Comparison of ENCODE assay signal across 8 cellular contexts in the genomic region with DNA sequence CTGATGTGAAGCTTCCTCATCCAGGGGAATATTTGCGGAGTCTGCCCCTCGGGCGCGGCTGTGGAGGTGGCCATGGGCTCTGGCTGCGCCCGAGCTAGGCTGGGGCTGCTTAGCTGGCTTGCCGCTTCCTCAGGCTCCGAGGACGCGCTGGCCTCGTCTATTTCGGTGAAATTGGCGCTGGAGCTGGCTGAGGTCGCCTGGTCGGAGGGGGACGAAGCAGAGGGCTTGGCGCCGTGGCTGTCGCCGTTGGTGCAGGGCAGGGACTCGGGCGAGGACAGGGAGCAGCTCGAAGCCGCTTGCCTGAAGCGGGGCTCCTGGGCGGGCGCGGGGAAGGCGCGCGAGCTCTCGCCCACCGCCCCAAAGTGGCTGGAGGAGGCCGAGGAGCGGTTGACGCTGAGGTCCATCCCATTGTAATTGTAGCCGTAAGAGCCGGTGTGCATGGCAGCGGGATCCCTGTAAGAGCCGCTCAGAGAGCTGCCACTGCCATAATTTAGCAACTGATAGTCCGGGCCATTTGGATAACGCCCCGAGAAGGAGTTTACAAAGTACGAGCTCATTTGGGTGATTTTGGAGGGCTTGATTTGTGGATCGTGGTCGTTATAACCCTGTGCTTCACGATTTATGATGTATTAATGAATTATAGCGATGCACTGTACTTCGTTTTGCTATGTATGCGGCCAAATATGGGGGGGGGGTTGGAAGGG. TPM values are rescaled to one million over a fixed set of nuclear protein-coding genes. Genes with fewer than 3 reads are reported as not detected.
DNase-seq lines count a peak whose midpoint lies in the region; ATAC-seq, FAIRE-seq and TF ChIP-seq lines count a peak whose summit lies in the region.

A gene (minus strand): TSS at position 654 of the 704 bp plus-strand sequence. CDS start 97 bp downstream, at position 557.

- peaks cover 47 to 91% of the 10 kb centered on the region in 2 experiments for H3K27me3 ChIP-seq in HepG2 (ENCODE audit: control insufficient read depth in 1 of 2, insufficient read depth in 2 of 2, low read length in 2 of 2)

- H3K9ac ChIP-seq in HepG2 (ENCODE audit: insufficient read depth, low read depth, low read length), result no peak within 1 kb of the TSS

- intact Hi-C loops in HepG2 (cut with micrococcal nuclease; ENCODE audit: unreplicated experiment), result no loop called here

- ATAC-seq in A549 (no peak), HepG2 (no peak), HG03025 (IDR thresholded peaks at IDR 0.05; ENCODE audit: low FRiP score, unreplicated experiment) (no peak)
- ATAC-seq in activated naive CD4-positive, alpha-beta T cell treated with anti-CD3 and anti-CD28 coated beads, Interleukin-2, amount 50 U/mL, for 72 hours, result peak; percentile 32 to 42

- no peaks in the 10 kb centered on the region for H3K9me3 Mint-ChIP-seq in activated naive CD4-positive, alpha-beta T cell treated with anti-CD3 and anti-CD28 coated beads, Interleukin-2, amount 50 U/mL, for 72 hours

- CTCF ChIA-PET in A549 (lab: Yijun Ruan, JAX), result interaction anchor here (0.6 to 5.9 kb wide), 50 partner anchors 16 to 568 kb away, joined by 3 to 64 read pairs (median 4); no protein-coding TSS in a partner anchor
- CTCF ChIA-PET in HepG2 (lab: Yijun Ruan, JAX; ENCODE audit: low intra/inter-chr PET ratio, low total read pairs), result interaction anchor here (1.4 to 1.9 kb wide), 3 partner anchors 258 to 440 kb away, joined by 4 to 7 read pairs (median 5); no protein-coding TSS in a partner anchor

- no peak for TF ChIP-seq EP300 in A549 (IDR thresholded peaks at IDR 0.05)
- TF ChIP-seq EP300 in HepG2 (IDR thresholded peaks at IDR 0.05; ENCODE audit: low read depth in 2 of 2, low read length in 2 of 2), result no peak
- TF ChIP-seq EP300 in HepG2 (CRISPR knock-in tag; IDR thresholded peaks at IDR 0.05; ENCODE audit: borderline replicate concordance), result no peak

- no peaks in the 10 kb centered on the region for H3K36me3 ChIP-seq in HepG2 (replicated peaks in 1 of 2; ENCODE audit: control insufficient read depth in 1 of 2, insufficient read depth in 2 of 2, low read length in 2 of 2)

- peaks cover 0 to 4% of the 10 kb centered on the region in 2 donors for H3K36me3 Mint-ChIP-seq in activated naive CD4-positive, alpha-beta T cell treated with anti-CD3 and anti-CD28 coated beads, Interleukin-2, amount 50 U/mL, for 72 hours

- TF ChIP-seq POLR2A in A549 (IDR thresholded peaks at IDR 0.05; ENCODE audit: low read length) (no peak), HepG2 (IDR thresholded peaks at IDR 0.05; ENCODE audit: insufficient read depth in 1 of 2, low read depth in 2 of 2, low read length in 2 of 2) (no peak)

- no peak for TF ChIP-seq RAD21 in A549 (conservative IDR thresholded peaks at IDR 0.05 in 1 of 2, IDR thresholded peaks at IDR 0.05 in 1 of 2)
- no peak for TF ChIP-seq RAD21 in HepG2 (CRISPR knock-in tag; IDR thresholded peaks at IDR 0.05)

- peak within 1 kb of the TSS; percentile 64 for H3K4me2 ChIP-seq in A549
- H3K4me2 ChIP-seq in HepG2 (ENCODE audit: low read depth, low read length), result peak within 1 kb of the TSS; percentile 41

- 74% methylated on average over 50 of the region's 50 CpGs for WGBS in A549 (ENCODE audit: missing lambda C conversion rate)
- 44% methylated on average over 49 of the region's 50 CpGs for WGBS in HepG2 (ENCODE audit: low lambda C conversion rate)

- H3K4me3 ChIP-seq in A549 (peak within 1 kb of the TSS; percentile 22), HepG2 (replicated peaks in 1 of 3; ENCODE audit: insufficient read depth in 1 of 3, low read depth in 2 of 3, low read length in 3 of 3) (peak within 1 kb of the TSS in 1 of 3 experiments; percentile 9; a peak in 1 of 6 replicates)

- H3K27ac ChIP-seq in A549 (peak within 1 kb of the TSS in 1 of 2 experiments; percentile 60; a peak in 4 of 6 replicates), HepG2 (ENCODE audit: extremely low read length, insufficient read depth, low read length) (no peak within 1 kb of the TSS)

- no TSS peak for BruUV-seq in HepG2 (replicated peaks; lab: Mats Ljungman, UMichigan)

- FAIRE-seq in A549 (lab: Jason Lieb, UNC) (no peak), HepG2 (lab: Jason Lieb, UNC) (no peak)

- no peaks in the 10 kb centered on the region for H3K79me2 ChIP-seq in HepG2 (ENCODE audit: insufficient read depth, low read length)

- H2AFZ ChIP-seq in HepG2 (ENCODE audit: low read length), result no peak within 1 kb of the TSS

- no peak for DNase-seq in A549 (ENCODE audit: low read depth in 1 of 2, low spot score in 1 of 2)
- peak; percentile 58 for DNase-seq in HCEC 1CT
- no peak for DNase-seq in activated naive CD4-positive, alpha-beta T cell treated with anti-CD3 and anti-CD28 coated beads, Interleukin-2, amount 50 U/mL, for 72 hours (ENCODE audit: low spot score in 2 of 2)
- DNase-seq in HepG2 (ENCODE audit: low spot score), result no peak
- DNase-seq in ureter (ENCODE audit: low spot score), result no peak
- no peak for DNase-seq in NCI-H2107 treated with DMSO at 0.1 percent for 48 hours (lab: John Stamatoyannopoulos, UW; ENCODE audit: unreplicated experiment)
- no peak for DNase-seq in midbrain (lab: John Stamatoyannopoulos, UW)

- H3K9me3 ChIP-seq in A549 (no peaks in the 10 kb centered on the region), HepG2 (ENCODE audit: low read length) (no peaks in the 10 kb centered on the region)

- peaks cover 5% of the 10 kb centered on the region for H3K4me1 ChIP-seq in A549
- H3K4me1 ChIP-seq in HepG2 (ENCODE audit: insufficient read depth, low read length), result 0 out of 2 replicates have a peak, but pooled peaks cover 6% of the 10 kb centered on the region

- TF ChIP-seq CTCF in A549 (IDR thresholded peaks at IDR 0.05) (no peak), HepG2 (CRISPR knock-in tag; IDR thresholded peaks at IDR 0.05) (no peak)

- no peak within 1 kb of the TSS for H3K27ac Mint-ChIP-seq in activated naive CD4-positive, alpha-beta T cell treated with anti-CD3 and anti-CD28 coated beads, Interleukin-2, amount 50 U/mL, for 72 hours

- no peaks in the 10 kb centered on the region; the same call in 1 of the 2 replicates for H4K20me1 ChIP-seq in HepG2 (ENCODE audit: insufficient read depth, low read length)

- POLR2A ChIA-PET in A549 (lab: Yijun Ruan, JAX) (interaction anchor here (0.7 kb wide), 1 partner anchor 205 kb away, joined by 4 read pairs; no protein-coding TSS in a partner anchor), HepG2 (lab: Yijun Ruan, JAX) (interaction anchor here (0.6 kb wide), 1 partner anchor 435 kb away, joined by 3 read pairs; no protein-coding TSS in a partner anchor)

- in situ Hi-C loops in HepG2 (cut with HindIII; ENCODE audit: extremely low pct_ligation_motif_present, low pct_unique_long_range_greater_than_20kb), result no loop called here

TF ChIP-seq in A549, 52 proteins besides CTCF, POLR2A, EP300 and RAD21:
- TF ChIP-seq HOXB5 (CRISPR knock-in tag; IDR thresholded peaks at IDR 0.05) (0 out of 2 replicates have a peak, but pooled peaks have one; percentile 15), HDAC2 (IDR thresholded peaks at IDR 0.05) (no peak), JUN (IDR thresholded peaks at IDR 0.05) (0 out of 5 replicates have a peak, but pooled peaks of 1 of the 2 experiments have one; percentile 6), KDM1A (IDR thresholded peaks at IDR 0.05; ENCODE audit: low read depth) (no peak), CHD2 (IDR thresholded peaks at IDR 0.05; ENCODE audit: low read length, partially characterized antibody) (no peak)

TF ChIP-seq in HepG2, 621 proteins besides CTCF, POLR2A, EP300 and RAD21 (continues in another document):
- TF ChIP-seq ZNF775 (CRISPR knock-in tag; IDR thresholded peaks at IDR 0.05; ENCODE audit: borderline replicate concordance), result no peak

RNA-seq across cellular contexts. Expression of the gene that starts here (rescaled TPM):
- polyA plus RNA-seq in A549 (2011; rRNA removed) (2.5 and 2.7 TPM in 2 replicates), A549 (2017; fragmentation: RNase III; extraction: RNeasy Plus Mini Kit Qiagen cat#74134 plus additional on column Dnase treatment) (2.1 to 3.0 TPM (median 2.4 TPM) in 3 replicates), HepG2 (2011; rRNA removed) (not detected in 2 replicates)
- polyA plus RNA-seq in A549 (2012; cell fraction: cytosol; rRNA removed), result 1.9 and 2.5 TPM in 2 replicates
- 21.9 and 24.5 TPM in 2 replicates for polyA plus RNA-seq in A549 (2012; cell fraction: nucleus; rRNA removed)
- 0.39 and 0.74 TPM in 2 replicates for polyA minus RNA-seq in A549 (2011; rRNA and poly(A)+ RNA removed)
- not detected for total RNA-seq in activated naive CD4-positive, alpha-beta T cell treated with anti-CD3 and anti-CD28 coated beads, Interleukin-2, amount 50 U/mL, for 72 hours
- total RNA-seq in HepG2 (2016; rRNA removed; fragmentation: Illumina TruSeq; extraction: Trizol) (not detected in 2 replicates), ureter (30.1 TPM)
- total RNA-seq in HepG2 (2016; cell fraction: cytosol; rRNA removed; fragmentation: Illumina TruSeq; extraction: Trizol; ENCODE audit: low read depth), result not detected in 2 replicates
- not detected in 2 replicates for total RNA-seq in HepG2 (2016; cell fraction: insoluble cytoplasmic fraction; rRNA removed; fragmentation: Illumina TruSeq; extraction: Trizol)
- total RNA-seq in HepG2 (2016; cell fraction: membrane; rRNA removed; fragmentation: Illumina TruSeq; extraction: Trizol), result not detected in 2 replicates
- not detected in 2 replicates for total RNA-seq in HepG2 (2016; cell fraction: nucleus; rRNA removed; fragmentation: Illumina TruSeq; extraction: Trizol)
- polyA plus RNA-seq in HepG2 (2011; cell fraction: cytosol; rRNA removed), result not detected in 2 replicates
- not detected in 2 replicates for polyA plus RNA-seq in HepG2 (2011; cell fraction: nucleus; rRNA removed)
- not detected in 2 replicates for polyA plus RNA-seq in HepG2 (2012)
- not detected in 2 replicates for polyA plus RNA-seq in HepG2 (2016; cell fraction: cytosol; fragmentation: Illumina TruSeq; extraction: Trizol; ENCODE audit: low read depth)
- not detected in 2 replicates for polyA plus RNA-seq in HepG2 (2016; cell fraction: insoluble cytoplasmic fraction; fragmentation: Illumina TruSeq; extraction: Trizol; ENCODE audit: low read depth)
- not detected in 2 replicates for polyA plus RNA-seq in HepG2 (2016; cell fraction: membrane; fragmentation: Illumina TruSeq; extraction: Trizol; ENCODE audit: low read depth)
- polyA plus RNA-seq in HepG2 (2016; cell fraction: nucleus; fragmentation: Illumina TruSeq; extraction: Trizol; ENCODE audit: insufficient read depth, low read depth), result not detected in 2 replicates
- polyA minus RNA-seq in HepG2 (2011; rRNA and poly(A)+ RNA removed; ENCODE audit: low replicate concordance), result 0.49 TPM in 1 of 2 replicates, not detected in the other
- polyA minus RNA-seq in HepG2 (2011; cell fraction: cytosol; rRNA and poly(A)+ RNA removed), result not detected in 2 replicates
- not detected in 2 replicates for polyA minus RNA-seq in HepG2 (2011; cell fraction: nucleus; rRNA and poly(A)+ RNA removed)

Comparison
In these comparisons a context has a peak if more than half of its experiments do, and no peak if none do; other contexts are left out.
1. RNA of the gene that starts here (total RNA-seq): 30.1 TPM in ureter (single experiment); not detected in activated naive CD4-positive, alpha-beta T cell treated with anti-CD3 and anti-CD28 coated beads, Interleukin-2, amount 50 U/mL, for 72 hours and not detected in HepG2; every median in the first group is over 10 times any median in the second.
2. Peak in ATAC-seq in activated naive CD4-positive, alpha-beta T cell treated with anti-CD3 and anti-CD28 coated beads, Interleukin-2, amount 50 U/mL, for 72 hours; RNA of the gene not detected or under 1 TPM.